Comparison of ENCODE assay signal across 13 cellular contexts in genomic region chr22:43228863-43229262, GRCh38. TPM values are rescaled to one million over a fixed set of nuclear protein-coding genes. Genes with fewer than 3 reads are reported as not detected.
A peak's percentile ranks its signal among the peaks of the same experiment; 100 is the strongest.
DNase-seq lines count a peak whose midpoint lies in the region; FAIRE-seq and TF ChIP-seq lines count a peak whose summit lies in the region.
"Had no signal": no experiment of that assay in that cellular context is flagged by ENCODE, and none has a peak within 500 bp of the region (broad histone marks: within the 10 kb centered on the region; RNA-seq: fewer than 3 reads in every experiment).

No MANE protein-coding gene starts in this region.

- H3K9ac ChIP-seq in H9 (ENCODE audit: extremely low read depth, insufficient read length, low read length) (no peak overlapping the region), H1 (replicated peaks in 1 of 4; ENCODE audit: extremely low read depth in 1 of 4, low read depth in 3 of 4, low read length in 3 of 4) (no peak overlapping the region), neuronal stem cell (ENCODE audit: low read depth, low read length, poor library complexity) (peak overlapping the region; percentile 5)

- H3K27ac ChIP-seq in H9 (ENCODE audit: insufficient read length, low read depth, low read length) = no peak overlapping the region
- no peak overlapping the region for H3K27ac ChIP-seq in H1 (ENCODE audit: low read depth, low read length)
- H3K27ac ChIP-seq in neuronal stem cell (replicated peaks; ENCODE audit: low read length) = no peak overlapping the region
- H3K27ac ChIP-seq in CD4-positive, alpha-beta memory T cell (ENCODE audit: low read depth, low read length) = no peak overlapping the region

- H3K79me1 ChIP-seq in H9 (ENCODE audit: insufficient read depth, low read depth, low read length, poor library complexity, severe bottlenecking) = no peaks in the 10 kb centered on the region
- no peaks in the 10 kb centered on the region for H3K79me1 ChIP-seq in H1 (ENCODE audit: low read depth, low read length)
- peaks cover 3% of the 10 kb centered on the region for H3K79me1 ChIP-seq in neuronal stem cell (ENCODE audit: low read depth, low read length)

- FAIRE-seq in H1 (lab: Jason Lieb, UNC) = no peak
- FAIRE-seq: GM12878, H54 had no signal

- peaks cover 27 to 30% of the 10 kb centered on the region in 2 experiments for H3K4me1 Mint-ChIP-seq in H9
- peaks cover 2 to 5% (median 4%) of the 10 kb centered on the region in 4 donors for H3K4me1 Mint-ChIP-seq in CD4-positive, alpha-beta memory T cell

- no peak overlapping the region for H3K4ac ChIP-seq in H9 (ENCODE audit: low read depth, low read length)
- no peak overlapping the region for H3K4ac ChIP-seq in H1 (replicated peaks; ENCODE audit: insufficient read length, low read depth, low read length)
- H3K4ac ChIP-seq in neuronal stem cell (ENCODE audit: low read length) = no peak overlapping the region

- DNase-seq in H7 = peak; percentile 60
- DNase-seq in H9 = peak; percentile 42
- DNase-seq in H1 (ENCODE audit: low read depth in 1 of 2, low spot score in 2 of 2) = no peak
- no peak for DNase-seq in neuronal stem cell (ENCODE audit: low spot score)
- DNase-seq in DMS 273 treated with DMSO at 0.1 percent for 48 hours (lab: John Stamatoyannopoulos, UW) = no peak
- DNase-seq in CD4-positive, alpha-beta memory T cell = no peak
- DNase-seq: C1 segment of cervical spinal cord, DMS79 had no signal

- H3K9me3 ChIP-seq in H9 (ENCODE audit: control insufficient read depth, low read depth, low read length) (no peaks in the 10 kb centered on the region), H1 (ENCODE audit: insufficient read depth in 2 of 2, low read depth in 1 of 2, low read length in 1 of 2) (no peaks in the 10 kb centered on the region), neuronal stem cell (replicated peaks in 1 of 2; ENCODE audit: control insufficient read depth in 2 of 2, insufficient read depth in 1 of 2, low read depth in 1 of 2, low read length in 2 of 2) (no peaks in the 10 kb centered on the region)
- H3K9me3 ChIP-seq in CD4-positive, alpha-beta memory T cell (ENCODE audit: control insufficient read depth in 1 of 2, low read length in 2 of 2) = no peaks in the 10 kb centered on the region
- H3K9me3 ChIP-seq: Caco-2 had no signal

- TF ChIP-seq EP300 in H1 (IDR thresholded peaks at IDR 0.05; ENCODE audit: borderline replicate concordance in 1 of 2, low read depth in 2 of 2, low read length in 2 of 2) = no peak

- no peak overlapping the region for H2BK20ac ChIP-seq in H9 (ENCODE audit: low read depth, low read length, poor library complexity, severe bottlenecking)
- no peak overlapping the region for H2BK20ac ChIP-seq in H1 (ENCODE audit: low read length)

- no peaks in the 10 kb centered on the region; a peak in 1 of 5 replicates for H3K9me3 Mint-ChIP-seq in H9
- H3K9me3 Mint-ChIP-seq in CD4-positive, alpha-beta memory T cell = peaks cover 0 to 1% (median 0%) of the 10 kb centered on the region in 8 donors
- H3K9me3 Mint-ChIP-seq: CD8-positive, alpha-beta T cell; GM23338 had no signal

- H4K8ac ChIP-seq in H9 (replicated peaks; ENCODE audit: insufficient read length, low read depth, low read length) = no peak overlapping the region
- no peak overlapping the region; the same call in 1 of the 2 replicates for H4K8ac ChIP-seq in H1 (ENCODE audit: extremely low read depth, insufficient read depth, low read length)
- no peak overlapping the region for H4K8ac ChIP-seq in neuronal stem cell (ENCODE audit: low read depth, low read length)

- no peak overlapping the region for H3K4me2 ChIP-seq in H9 (ENCODE audit: insufficient read depth, insufficient read length, low read length)
- H3K4me2 ChIP-seq in H1 (ENCODE audit: insufficient read depth in 1 of 2, low read depth in 2 of 2, low read length in 2 of 2) = no peak overlapping the region
- no peak overlapping the region for H3K4me2 ChIP-seq in neuronal stem cell (ENCODE audit: insufficient read depth, low read length, poor library complexity, severe bottlenecking)
- H3K4me2 ChIP-seq: GM23338 had no signal

- H2BK12ac ChIP-seq in H9 (ENCODE audit: insufficient read length, low read depth, low read length) = no peak overlapping the region
- H2BK12ac ChIP-seq in H1 (ENCODE audit: low read depth, low read length) = peak overlapping the region; percentile 80; the same call in 1 of the 2 replicates
- H2BK12ac ChIP-seq in neuronal stem cell (ENCODE audit: low read length) = no peak overlapping the region

- H2AFZ ChIP-seq in H9 (ENCODE audit: low read length) = no peak overlapping the region
- no peak overlapping the region for H2AFZ ChIP-seq in H1 (ENCODE audit: low read length)
- no peak overlapping the region for H2AFZ ChIP-seq in neuronal stem cell (ENCODE audit: low read length)

- H3K27me3 Mint-ChIP-seq in H9 (ENCODE audit: low read depth) = peaks cover 28% of the 10 kb centered on the region
- peaks cover 3 to 10% of the 10 kb centered on the region in 2 donors for H3K27me3 Mint-ChIP-seq in CD4-positive, alpha-beta memory T cell

- H4K20me1 ChIP-seq in H9 (ENCODE audit: control insufficient read depth, insufficient read depth, insufficient read length) = no peaks in the 10 kb centered on the region
- no peaks in the 10 kb centered on the region for H4K20me1 ChIP-seq in H1 (replicated peaks in 1 of 2; ENCODE audit: control insufficient read depth in 1 of 2, insufficient read depth in 2 of 2, low read length in 2 of 2)

- H2BK15ac ChIP-seq in H9 (ENCODE audit: low read depth, low read length) = no peak overlapping the region; the same call in 1 of the 2 replicates
- no peak overlapping the region; the same call in 1 of the 2 replicates for H2BK15ac ChIP-seq in H1 (ENCODE audit: low read length)
- H2BK15ac ChIP-seq in neuronal stem cell (ENCODE audit: low read length) = no peak overlapping the region

- H3K79me2 ChIP-seq in H9 (ENCODE audit: insufficient read depth, low read length) = no peaks in the 10 kb centered on the region
- no peaks in the 10 kb centered on the region for H3K79me2 ChIP-seq in H1 (ENCODE audit: control insufficient read depth in 1 of 2, insufficient read depth in 2 of 2, low read length in 2 of 2)

- no CpG with 5 or more reads among the region's 19 CpGs for whole genome bisulfite sequencing in H9 (ENCODE audit: extremely low coverage, insufficient read length, low lambda C conversion rate)
- WGBS in H1 (ENCODE audit: extremely low coverage in 1 of 2, insufficient coverage in 1 of 2, insufficient read length in 1 of 2, insufficient replicate concordance in 2 of 2, low coverage in 1 of 2, low lambda C conversion rate in 2 of 2, missing lambda C conversion rate in 1 of 2), 2 experiments = 92% methylated on average over 16 of the region's 19 CpGs; no CpG with 5 or more reads in 1 of the 2 experiments
- no CpG with 5 or more reads among the region's 19 CpGs for WGBS in neuronal stem cell (ENCODE audit: extremely low coverage in 2 of 2, insufficient read length in 2 of 2, insufficient replicate concordance in 1 of 2), 2 donors

- no peak for TF ChIP-seq POLR2A in H1 (IDR thresholded peaks at IDR 0.05; ENCODE audit: control extremely low read depth in 1 of 2, low read depth in 2 of 2, low read length in 2 of 2)

- TF ChIP-seq CTCF in H9 (conservative IDR thresholded peaks at IDR 0.05) (no peak), H1 (IDR thresholded peaks at IDR 0.05; ENCODE audit: control extremely low read depth in 1 of 3, insufficient read depth in 1 of 3, low read depth in 1 of 3, low read length in 3 of 3) (no peak)

- H4K91ac ChIP-seq in H9 (ENCODE audit: insufficient read length, low read depth, low read length) (no peak overlapping the region), H1 (replicated peaks; ENCODE audit: insufficient read length, low read length) (no peak overlapping the region), neuronal stem cell (ENCODE audit: low read depth, low read length, poor library complexity) (no peak overlapping the region)

- H3K4me3 Mint-ChIP-seq in H9 = no peak overlapping the region
- H3K4me3 Mint-ChIP-seq in CD4-positive, alpha-beta memory T cell = no peak overlapping the region
- H3K4me3 Mint-ChIP-seq: CD8-positive, alpha-beta T cell; GM23338 had no signal

- peak overlapping the region; percentile 15 for H3K18ac ChIP-seq in H9 (ENCODE audit: insufficient read length, low read depth, low read length)
- no peak overlapping the region for H3K18ac ChIP-seq in H1 (ENCODE audit: extremely low read depth, low read length)
- H3K18ac ChIP-seq in neuronal stem cell (ENCODE audit: low read length) = no peak overlapping the region

- H3K23ac ChIP-seq in H9 (ENCODE audit: insufficient read length, low read depth, low read length) (no peak overlapping the region), H1 (ENCODE audit: insufficient read length) (no peak overlapping the region), neuronal stem cell (ENCODE audit: low read depth, low read length, poor library complexity) (peak overlapping the region; percentile 14)

- H3K27me3 ChIP-seq in H7 (ENCODE audit: control insufficient read depth, insufficient read depth, low read length) = no peaks in the 10 kb centered on the region
- H3K27me3 ChIP-seq in H9 (ENCODE audit: insufficient read depth, low read length) = no peaks in the 10 kb centered on the region; the same call in 1 of the 2 replicates
- peaks cover 0 to 4% (median 3%) of the 10 kb centered on the region in 4 experiments; a peak in 2 of 7 replicates for H3K27me3 ChIP-seq in H1 (replicated peaks in 1 of 4; ENCODE audit: control insufficient read depth in 3 of 4, extremely low read depth in 1 of 4, insufficient read depth in 3 of 4, low read length in 3 of 4)
- H3K27me3 ChIP-seq in neuronal stem cell (ENCODE audit: control insufficient read depth in 3 of 3, insufficient read depth in 3 of 3, low read depth in 1 of 3, low read length in 3 of 3) = peaks cover 0 to 16% (median 0%) of the 10 kb centered on the region in 3 experiments
- no peaks in the 10 kb centered on the region for H3K27me3 ChIP-seq in CD4-positive, alpha-beta memory T cell (ENCODE audit: insufficient read depth, low read length)

- H3K4me3 ChIP-seq in H7 (ENCODE audit: insufficient read depth, low read depth, low read length) = no peak overlapping the region
- H3K4me3 ChIP-seq in H1 (ENCODE audit: extremely low read depth in 1 of 4, insufficient read depth in 2 of 4, low read depth in 3 of 4, low read length in 4 of 4) = no peak overlapping the region
- H3K4me3 ChIP-seq in neuronal stem cell (ENCODE audit: low read length in 2 of 2) = no peak overlapping the region
- H3K4me3 ChIP-seq in CD4-positive, alpha-beta memory T cell (ENCODE audit: low read length in 2 of 2) = no peak overlapping the region
- H3K4me3 ChIP-seq: GM12878, GM23338 had no signal

- H3K56ac ChIP-seq in H9 (ENCODE audit: insufficient read length, low read depth, low read length) (no peak overlapping the region), H1 (replicated peaks; ENCODE audit: insufficient read length, low read depth, low read length) (no peak overlapping the region)

- H3K23me2 ChIP-seq in H9 (ENCODE audit: insufficient read length, low read depth, low read length, poor library complexity, severe bottlenecking) = no peaks in the 10 kb centered on the region
- H3K23me2 ChIP-seq in H1 (ENCODE audit: low read depth, low read length) = no peaks in the 10 kb centered on the region; the same call in 1 of the 2 replicates

- H4K5ac ChIP-seq in H9 (ENCODE audit: insufficient read length, low read depth, low read length) (no peak overlapping the region), H1 (ENCODE audit: insufficient read length, low read depth, low read length) (no peak overlapping the region)

- H3K14ac ChIP-seq in H9 (ENCODE audit: insufficient read depth, low read length) (no peak overlapping the region), H1 (ENCODE audit: insufficient read length) (no peak overlapping the region), neuronal stem cell (ENCODE audit: low read length) (no peak overlapping the region)

- CTCF ChIA-PET in H1 (lab: Charles Lee; ENCODE audit: partially characterized antibody) = interaction anchor here (0.5 to 26.8 kb wide), 46 partner anchors 10 to 803 kb away, joined by 3 to 388 read pairs (median 4); partner anchors contain the start of gene TTLL12
- CTCF ChIA-PET in CD4-positive, alpha-beta memory T cell (lab: Charles Lee; ENCODE audit: partially characterized antibody) = interaction anchor here (0.8 to 6.8 kb wide), 6 partner anchors 44 to 158 kb away, joined by 3 to 140 read pairs (median 6); no protein-coding TSS in a partner anchor

- no peaks in the 10 kb centered on the region; the same call in 1 of the 2 replicates for H3K4me1 ChIP-seq in H9 (ENCODE audit: insufficient read depth, low read length)
- peaks cover 0 to 19% (median 14%) of the 10 kb centered on the region in 4 experiments; a peak in 6 of 7 replicates for H3K4me1 ChIP-seq in H1 (replicated peaks in 1 of 4; ENCODE audit: control insufficient read depth in 3 of 4, insufficient read depth in 4 of 4, low read length in 3 of 4)
- H3K4me1 ChIP-seq in neuronal stem cell (ENCODE audit: control insufficient read depth in 2 of 2, insufficient read depth in 1 of 2, low read depth in 1 of 2, low read length in 2 of 2) = peaks cover 14 to 26% of the 10 kb centered on the region in 2 donors
- no peaks in the 10 kb centered on the region for H3K4me1 ChIP-seq in CD4-positive, alpha-beta memory T cell (ENCODE audit: insufficient read depth, low read length)

- TF ChIP-seq RAD21 in H1 (IDR thresholded peaks at IDR 0.05 in 1 of 2, conservative IDR thresholded peaks at IDR 0.05 in 1 of 2; ENCODE audit: low read depth in 2 of 2, low read length in 2 of 2) = no peak

- H3K36me3 ChIP-seq in H7 (replicated peaks; ENCODE audit: control insufficient read depth, insufficient read depth, low read length) (no peaks in the 10 kb centered on the region), H1 (ENCODE audit: control insufficient read depth in 2 of 4, insufficient read depth in 4 of 4, low read length in 3 of 4) (no peaks in the 10 kb centered on the region), neuronal stem cell (replicated peaks in 1 of 2; ENCODE audit: control insufficient read depth in 2 of 2, insufficient read depth in 2 of 2, low read length in 2 of 2) (peaks cover 0 to 30% of the 10 kb centered on the region in 2 donors)
- H3K36me3 ChIP-seq in CD4-positive, alpha-beta memory T cell (ENCODE audit: insufficient read depth, low read length) = no peaks in the 10 kb centered on the region

- H2BK120ac ChIP-seq in H9 (ENCODE audit: low read depth, low read length, poor library complexity, severe bottlenecking) (no peak overlapping the region), H1 (replicated peaks; ENCODE audit: low read depth, low read length) (no peak overlapping the region), neuronal stem cell (ENCODE audit: low read depth, low read length) (no peak overlapping the region)

- intact Hi-C loops in CD4-positive, alpha-beta memory T cell (cut with micrococcal nuclease) = no loop called here

- POLR2A ChIA-PET in H1 (lab: Charles Lee; ENCODE audit: partially characterized antibody) = interaction anchor here (1.5 to 1.6 kb wide), 2 partner anchors 15 to 20 kb away, joined by 4 read pairs; no protein-coding TSS in a partner anchor
- POLR2A ChIA-PET in CD4-positive, alpha-beta memory T cell (lab: Charles Lee; ENCODE audit: partially characterized antibody) = interaction anchor here (1.9 kb wide), 1 partner anchor 41 kb away, joined by 5 read pairs; no protein-coding TSS in a partner anchor

- no peak overlapping the region for H3K27ac Mint-ChIP-seq in H9
- no peak overlapping the region for H3K27ac Mint-ChIP-seq in CD4-positive, alpha-beta memory T cell
- H3K27ac Mint-ChIP-seq: CD8-positive, alpha-beta T cell; GM23338 had no signal

- no peak overlapping the region for H2BK5ac ChIP-seq in H9 (ENCODE audit: insufficient read length, low read length)
- H2BK5ac ChIP-seq in H1 (ENCODE audit: low read depth, low read length) = no peak overlapping the region
- H2BK5ac ChIP-seq in neuronal stem cell (ENCODE audit: low read length) = no peak overlapping the region

- no peak overlapping the region for H3T11ph ChIP-seq in H9 (ENCODE audit: low read length)

- H3K36me3 Mint-ChIP-seq in H9 (ENCODE audit: insufficient read depth in 1 of 3, low read depth in 3 of 3) = no peaks in the 10 kb centered on the region
- no peaks in the 10 kb centered on the region for H3K36me3 Mint-ChIP-seq in CD4-positive, alpha-beta memory T cell
- H3K36me3 Mint-ChIP-seq: CD8-positive, alpha-beta T cell had no signal

- H2AK5ac ChIP-seq in H9 (ENCODE audit: insufficient read length, low read length) (no peak overlapping the region), H1 (ENCODE audit: low read depth, low read length) (no peak overlapping the region; the same call in 1 of the 2 replicates), neuronal stem cell (ENCODE audit: low read depth, low read length) (no peak overlapping the region)

RNA-seq across cellular contexts. Expression of gene TTLL12, which starts 41.9 kb away (rescaled TPM):
- 90.5 and 100 TPM in 2 replicates for total RNA-seq in H7 (2014; rRNA removed; shearing (Covaris generic))
- total RNA-seq in H9 (2021) = 89.6 and 90.2 TPM in 2 replicates
- total RNA-seq in H1 (2021; fragmentation: NEBNext Ultra II Directional; extraction: Animal tissue kit (Norgen Biotek cat#: 25700)) = 124 and 125 TPM in 2 replicates
- 101 and 152 TPM in 2 replicates for polyA plus RNA-seq in H1 (2011; rRNA removed)
- polyA plus RNA-seq in H1 (2011; cell fraction: cytosol; rRNA removed) = 63.8 TPM
- 119 TPM for polyA plus RNA-seq in H1 (2011; cell fraction: nucleus; rRNA removed)
- polyA plus RNA-seq in H1 (2012, experiment 1 of 2) = 78.9 to 105 TPM (median 98.6 TPM) in 4 replicates
- 117 TPM for polyA plus RNA-seq in H1 (2012, experiment 2 of 2)
- 71.1 TPM for polyA plus RNA-seq in H1 (2013, experiment 1 of 2)
- 74.2 TPM for polyA plus RNA-seq in H1 (2013, experiment 2 of 2)
- 50.6 and 56.1 TPM in 2 replicates for polyA minus RNA-seq in H1 (2011; rRNA and poly(A)+ RNA removed)
- 63.1 TPM for polyA minus RNA-seq in H1 (2011; cell fraction: cytosol; rRNA and poly(A)+ RNA removed)
- 34.2 TPM for polyA minus RNA-seq in H1 (2011; cell fraction: nucleus; rRNA and poly(A)+ RNA removed)
- polyA plus RNA-seq in neuronal stem cell (2013, experiment 1 of 2) = 35.3 TPM
- polyA plus RNA-seq in neuronal stem cell (2013, experiment 2 of 2) = 37.1 TPM
- 10 to 100 TPM; 28.5 to 29.6 TPM for total RNA-seq in CD4-positive, alpha-beta memory T cell
- 10 to 100 TPM; 20.8 to 28.6 TPM for polyA plus RNA-seq in CD4-positive, alpha-beta memory T cell

Comparison
In these comparisons a context has a peak if more than half of its experiments do, and no peak if none do; other contexts are left out.
1. DNase-seq: peak in H7 (single experiment) and H9 (single experiment); none in H1 (0 of 2), neuronal stem cell (single experiment), DMS 273 treated with DMSO at 0.1 percent for 48 hours (single experiment) and CD4-positive, alpha-beta memory T cell (0 of 5).